1 cellular context compared by ENCODE assay signal in the genomic region with DNA sequence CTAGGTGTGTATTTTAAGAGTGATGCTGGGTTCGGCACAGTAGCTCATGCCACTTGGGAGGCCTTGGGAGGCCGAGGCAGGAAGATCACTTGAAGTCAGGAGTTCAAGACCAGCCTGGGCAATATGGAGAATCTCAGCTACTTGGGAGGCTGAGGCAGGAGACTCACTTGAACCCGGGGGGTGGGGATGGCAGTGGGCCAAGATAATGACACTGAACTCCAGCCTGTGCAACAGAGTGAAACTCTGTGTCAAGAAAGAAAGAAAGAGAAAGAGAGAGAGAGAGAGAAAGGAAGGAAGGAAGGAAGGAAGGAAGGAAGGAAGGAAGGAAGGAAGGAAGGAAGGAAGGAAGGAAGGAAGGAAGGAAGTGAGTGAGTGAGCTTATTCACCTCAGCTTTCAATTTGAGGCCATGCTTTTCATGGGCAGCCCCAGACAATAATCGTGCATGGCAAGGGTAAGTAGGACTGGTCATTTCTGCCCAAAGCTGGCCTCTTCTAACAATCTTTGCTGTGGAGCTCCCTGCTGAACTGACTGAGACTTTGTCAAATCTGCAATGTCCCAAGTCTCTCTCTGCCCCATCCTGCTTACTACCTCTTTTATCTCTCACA.
TF ChIP-seq lines count a peak whose summit lies in the region.

No MANE protein-coding gene starts in this region.

TF ChIP-seq in GM12878, 131 proteins besides CTCF, POLR2A, EP300 and RAD21:
- TF ChIP-seq HDAC6 (IDR thresholded peaks at IDR 0.05; ENCODE audit: unreplicated experiment), result no peak
- TF ChIP-seq RBBP5 (conservative IDR thresholded peaks at IDR 0.05), result no peak
- no peak for TF ChIP-seq SUPT20H (IDR thresholded peaks at IDR 0.05; ENCODE audit: borderline replicate concordance, control insufficient read depth, low read depth, low read length)
- TF ChIP-seq, protein P1, sequence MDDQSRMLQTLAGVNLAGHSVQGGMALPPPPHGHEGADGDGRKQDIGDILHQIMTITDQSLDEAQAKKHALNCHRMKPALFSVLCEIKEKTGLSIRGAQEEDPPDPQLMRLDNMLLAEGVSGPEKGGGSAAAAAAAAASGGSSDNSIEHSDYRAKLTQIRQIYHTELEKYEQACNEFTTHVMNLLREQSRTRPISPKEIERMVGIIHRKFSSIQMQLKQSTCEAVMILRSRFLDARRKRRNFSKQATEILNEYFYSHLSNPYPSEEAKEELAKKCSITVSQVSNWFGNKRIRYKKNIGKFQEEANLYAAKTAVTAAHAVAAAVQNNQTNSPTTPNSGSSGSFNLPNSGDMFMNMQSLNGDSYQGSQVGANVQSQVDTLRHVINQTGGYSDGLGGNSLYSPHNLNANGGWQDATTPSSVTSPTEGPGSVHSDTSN (IDR thresholded peaks at IDR 0.05; ENCODE audit: insufficient replicate concordance, low read depth, low read length), result no peak
- no peak for TF ChIP-seq TCF7 (IDR thresholded peaks at IDR 0.05; ENCODE audit: borderline replicate concordance)
- TF ChIP-seq, protein P2, sequence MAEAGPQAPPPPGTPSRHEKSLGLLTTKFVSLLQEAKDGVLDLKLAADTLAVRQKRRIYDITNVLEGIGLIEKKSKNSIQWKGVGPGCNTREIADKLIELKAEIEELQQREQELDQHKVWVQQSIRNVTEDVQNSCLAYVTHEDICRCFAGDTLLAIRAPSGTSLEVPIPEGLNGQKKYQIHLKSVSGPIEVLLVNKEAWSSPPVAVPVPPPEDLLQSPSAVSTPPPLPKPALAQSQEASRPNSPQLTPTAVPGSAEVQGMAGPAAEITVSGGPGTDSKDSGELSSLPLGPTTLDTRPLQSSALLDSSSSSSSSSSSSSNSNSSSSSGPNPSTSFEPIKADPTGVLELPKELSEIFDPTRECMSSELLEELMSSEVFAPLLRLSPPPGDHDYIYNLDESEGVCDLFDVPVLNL (IDR thresholded peaks at IDR 0.05; ENCODE audit: low read depth, low read length), result no peak
- TF ChIP-seq ETV6 (conservative IDR thresholded peaks at IDR 0.05 in 1 of 2, IDR thresholded peaks at IDR 0.05 in 1 of 2; ENCODE audit: borderline replicate concordance in 1 of 2, low read depth in 1 of 2), result peak in 1 of 2 experiments; percentile 96; a peak in 2 of 4 replicates
- no peak for TF ChIP-seq KDM1A (IDR thresholded peaks at IDR 0.05; ENCODE audit: borderline replicate concordance)
- no peak for TF ChIP-seq SIN3A (IDR thresholded peaks at IDR 0.05; ENCODE audit: low read depth, low read length)
- TF ChIP-seq IKZF1 (conservative IDR thresholded peaks at IDR 0.05), result 0 out of 2 replicates have a peak, but pooled peaks have one; percentile 26
- no peak for TF ChIP-seq RAD51 (IDR thresholded peaks at IDR 0.05)
- no peak for TF ChIP-seq GATAD2B (conservative IDR thresholded peaks at IDR 0.05; ENCODE audit: low read depth)
- TF ChIP-seq, protein P3, sequence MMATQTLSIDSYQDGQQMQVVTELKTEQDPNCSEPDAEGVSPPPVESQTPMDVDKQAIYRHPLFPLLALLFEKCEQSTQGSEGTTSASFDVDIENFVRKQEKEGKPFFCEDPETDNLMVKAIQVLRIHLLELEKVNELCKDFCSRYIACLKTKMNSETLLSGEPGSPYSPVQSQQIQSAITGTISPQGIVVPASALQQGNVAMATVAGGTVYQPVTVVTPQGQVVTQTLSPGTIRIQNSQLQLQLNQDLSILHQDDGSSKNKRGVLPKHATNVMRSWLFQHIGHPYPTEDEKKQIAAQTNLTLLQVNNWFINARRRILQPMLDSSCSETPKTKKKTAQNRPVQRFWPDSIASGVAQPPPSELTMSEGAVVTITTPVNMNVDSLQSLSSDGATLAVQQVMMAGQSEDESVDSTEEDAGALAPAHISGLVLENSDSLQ (IDR thresholded peaks at IDR 0.05), result no peak
TF ChIP-seq in GM12878: peak in this region for 2.
